In genomic region chr3:171192176-171192854, GRCh38 we compare ENCODE assay signal across 1 cellular context.
TF ChIP-seq lines count a peak whose summit lies in the region.

No MANE protein-coding gene starts in this region.

TF ChIP-seq in A549, 52 proteins besides CTCF, POLR2A, EP300 and RAD21 (continued from another document):
- TF ChIP-seq CBX8 (IDR thresholded peaks at IDR 0.05): no peak
